Comparison of ENCODE assay signal across 1 cellular context in genomic region chr1:228744918-228745317, GRCh38.
TF ChIP-seq lines count a peak whose summit lies in the region.

No MANE protein-coding gene starts in this region.

TF ChIP-seq in GM23338, 12 proteins besides CTCF, POLR2A, EP300 and RAD21 (continued from another document):
- TF ChIP-seq, protein P1, sequence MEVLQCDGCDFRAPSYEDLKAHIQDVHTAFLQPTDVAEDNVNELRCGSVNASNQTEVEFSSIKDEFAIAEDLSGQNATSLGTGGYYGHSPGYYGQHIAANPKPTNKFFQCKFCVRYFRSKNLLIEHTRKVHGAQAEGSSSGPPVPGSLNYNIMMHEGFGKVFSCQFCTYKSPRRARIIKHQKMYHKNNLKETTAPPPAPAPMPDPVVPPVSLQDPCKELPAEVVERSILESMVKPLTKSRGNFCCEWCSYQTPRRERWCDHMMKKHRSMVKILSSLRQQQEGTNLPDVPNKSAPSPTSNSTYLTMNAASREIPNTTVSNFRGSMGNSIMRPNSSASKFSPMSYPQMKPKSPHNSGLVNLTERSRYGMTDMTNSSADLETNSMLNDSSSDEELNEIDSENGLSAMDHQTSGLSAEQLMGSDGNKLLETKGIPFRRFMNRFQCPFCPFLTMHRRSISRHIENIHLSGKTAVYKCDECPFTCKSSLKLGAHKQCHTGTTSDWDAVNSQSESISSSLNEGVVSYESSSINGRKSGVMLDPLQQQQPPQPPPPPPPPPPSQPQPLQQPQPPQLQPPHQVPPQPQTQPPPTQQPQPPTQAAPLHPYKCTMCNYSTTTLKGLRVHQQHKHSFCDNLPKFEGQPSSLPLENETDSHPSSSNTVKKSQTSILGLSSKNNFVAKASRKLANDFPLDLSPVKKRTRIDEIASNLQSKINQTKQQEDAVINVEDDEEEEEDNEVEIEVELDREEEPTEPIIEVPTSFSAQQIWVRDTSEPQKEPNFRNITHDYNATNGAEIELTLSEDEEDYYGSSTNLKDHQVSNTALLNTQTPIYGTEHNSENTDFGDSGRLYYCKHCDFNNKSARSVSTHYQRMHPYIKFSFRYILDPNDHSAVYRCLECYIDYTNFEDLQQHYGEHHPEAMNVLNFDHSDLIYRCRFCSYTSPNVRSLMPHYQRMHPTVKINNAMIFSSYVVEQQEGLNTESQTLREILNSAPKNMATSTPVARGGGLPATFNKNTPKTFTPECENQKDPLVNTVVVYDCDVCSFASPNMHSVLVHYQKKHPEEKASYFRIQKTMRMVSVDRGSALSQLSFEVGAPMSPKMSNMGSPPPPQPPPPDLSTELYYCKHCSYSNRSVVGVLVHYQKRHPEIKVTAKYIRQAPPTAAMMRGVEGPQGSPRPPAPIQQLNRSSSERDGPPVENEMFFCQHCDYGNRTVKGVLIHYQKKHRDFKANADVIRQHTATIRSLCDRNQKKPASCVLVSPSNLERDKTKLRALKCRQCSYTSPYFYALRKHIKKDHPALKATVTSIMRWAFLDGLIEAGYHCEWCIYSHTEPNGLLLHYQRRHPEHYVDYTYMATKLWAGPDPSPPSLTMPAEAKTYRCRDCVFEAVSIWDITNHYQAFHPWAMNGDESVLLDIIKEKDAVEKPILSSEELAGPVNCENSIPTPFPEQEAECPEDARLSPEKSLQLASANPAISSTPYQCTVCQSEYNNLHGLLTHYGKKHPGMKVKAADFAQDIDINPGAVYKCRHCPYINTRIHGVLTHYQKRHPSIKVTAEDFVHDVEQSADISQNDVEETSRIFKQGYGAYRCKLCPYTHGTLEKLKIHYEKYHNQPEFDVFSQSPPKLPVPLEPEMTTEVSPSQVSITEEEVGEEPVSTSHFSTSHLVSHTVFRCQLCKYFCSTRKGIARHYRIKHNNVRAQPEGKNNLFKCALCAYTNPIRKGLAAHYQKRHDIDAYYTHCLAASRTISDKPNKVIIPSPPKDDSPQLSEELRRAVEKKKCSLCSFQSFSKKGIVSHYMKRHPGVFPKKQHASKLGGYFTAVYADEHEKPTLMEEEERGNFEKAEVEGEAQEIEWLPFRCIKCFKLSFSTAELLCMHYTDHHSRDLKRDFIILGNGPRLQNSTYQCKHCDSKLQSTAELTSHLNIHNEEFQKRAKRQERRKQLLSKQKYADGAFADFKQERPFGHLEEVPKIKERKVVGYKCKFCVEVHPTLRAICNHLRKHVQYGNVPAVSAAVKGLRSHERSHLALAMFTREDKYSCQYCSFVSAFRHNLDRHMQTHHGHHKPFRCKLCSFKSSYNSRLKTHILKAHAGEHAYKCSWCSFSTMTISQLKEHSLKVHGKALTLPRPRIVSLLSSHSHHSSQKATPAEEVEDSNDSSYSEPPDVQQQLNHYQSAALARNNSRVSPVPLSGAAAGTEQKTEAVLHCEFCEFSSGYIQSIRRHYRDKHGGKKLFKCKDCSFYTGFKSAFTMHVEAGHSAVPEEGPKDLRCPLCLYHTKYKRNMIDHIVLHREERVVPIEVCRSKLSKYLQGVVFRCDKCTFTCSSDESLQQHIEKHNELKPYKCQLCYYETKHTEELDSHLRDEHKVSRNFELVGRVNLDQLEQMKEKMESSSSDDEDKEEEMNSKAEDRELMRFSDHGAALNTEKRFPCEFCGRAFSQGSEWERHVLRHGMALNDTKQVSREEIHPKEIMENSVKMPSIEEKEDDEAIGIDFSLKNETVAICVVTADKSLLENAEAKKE (CRISPR knock-in tag; IDR thresholded peaks at IDR 0.05), result no peak
- TF ChIP-seq STAT1 (IDR thresholded peaks at IDR 0.05; ENCODE audit: unreplicated experiment) (no peak), ZNF331 (CRISPR knock-in tag; IDR thresholded peaks at IDR 0.05; ENCODE audit: low read depth) (no peak)
